23 cellular contexts compared by ENCODE assay signal in the genomic region with DNA sequence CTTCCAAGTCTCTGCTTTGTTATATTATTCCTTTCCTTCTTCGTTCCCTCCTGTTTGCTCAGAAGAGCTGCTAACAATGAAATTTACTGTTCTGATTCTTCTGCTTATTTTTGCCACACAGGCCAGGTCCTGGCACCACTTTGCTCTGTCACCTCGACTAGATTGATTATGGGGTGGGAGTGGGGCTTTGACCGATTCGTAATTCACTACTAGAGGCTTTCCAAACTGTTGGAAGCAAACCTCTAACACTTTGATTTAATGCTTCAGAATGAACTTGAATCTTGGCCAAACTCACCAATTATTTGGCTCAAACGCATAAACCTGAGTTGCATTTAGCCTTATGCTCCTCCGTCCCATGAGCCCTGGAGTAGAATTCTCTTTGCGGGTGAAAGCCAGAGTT.
"Had no signal": no experiment of that assay in that cellular context is flagged by ENCODE, and none has a peak within 500 bp of the region (broad histone marks: within the 10 kb centered on the region; RNA-seq: fewer than 3 reads in every experiment).

No MANE protein-coding gene starts in this region.

- H3K9me3 ChIP-seq: left lung, neutrophil, right lobe of liver, testis had no signal

- H3K27ac ChIP-seq: foreskin keratinocyte, left lung, neutrophil, parathyroid adenoma, right lobe of liver, testis, WERI-Rb-1 had no signal

- DNase-seq: activated CD4-positive, alpha-beta T cell treated with anti-CD3 and anti-CD28 coated beads for 1 hour; activated CD4-positive, alpha-beta T cell treated with anti-CD3 and anti-CD28 coated beads, Interleukin-2, amount 50 U/mL, for 1 hour; activated naive CD4-positive, alpha-beta T cell treated with Interleukin-2 at 50 U/mL for 16 hours; activated naive CD8-positive, alpha-beta T cell treated with anti-CD3 and anti-CD28 coated beads for 36 hours; activated T-cell treated with anti-CD3 and anti-CD28 coated beads, Interleukin-2, amount 50 U/mL, for 24 hours; caudate nucleus; effector CD8-positive, alpha-beta T cell; erythroblast; foreskin keratinocyte; left lung; midbrain; natural killer cell; right lobe of liver; stimulated activated CD4-positive, alpha-beta T cell treated with anti-CD3 and anti-CD28 coated beads, Interleukin-15, amount 100 ng/mL, for 24 hours; T-cell; testis; WERI-Rb-1 had no signal

- FAIRE-seq: keratinocyte had no signal

- H3K4me1 ChIP-seq: foreskin keratinocyte, left lung, parathyroid adenoma, right lobe of liver had no signal

- H3K27me3 ChIP-seq: foreskin keratinocyte, left lung, neutrophil, right lobe of liver, testis had no signal

- H3K36me3 ChIP-seq: left lung, neutrophil, right lobe of liver, WERI-Rb-1 had no signal

- ATAC-seq: foreskin keratinocyte; left lung; natural killer cell; right lobe of liver; stimulated activated memory B cell treated with anti-CD40 and anti-IgM and Interleukin-4, amounts not matched to agents 10 μg/mL and 1 μg/mL and 100 μg/mL, for 72 hours; T-cell had no signal

- H3K4me3 ChIP-seq: left lung, lung, right lobe of liver, smooth muscle cell, testis had no signal
